22 cellular contexts compared by ENCODE assay signal in the genomic region with DNA sequence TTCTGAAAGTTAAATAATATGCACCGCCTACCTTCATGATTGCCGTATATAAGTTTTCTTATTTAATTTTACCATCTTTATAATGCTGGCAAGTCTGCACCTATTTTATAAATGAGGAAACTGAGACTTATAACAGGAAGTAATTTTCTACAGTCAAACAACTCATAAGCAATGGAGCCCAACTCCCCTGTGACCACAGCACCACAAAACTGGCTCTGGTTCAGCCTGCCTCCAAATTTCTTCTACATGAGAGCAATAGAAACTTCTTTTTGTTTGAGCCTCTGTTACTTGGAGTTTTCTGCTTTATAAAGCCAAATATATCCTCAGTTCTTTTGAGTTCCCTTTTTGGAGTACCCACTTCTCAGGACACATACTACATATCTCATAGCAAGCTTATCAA.
"Had no signal": no experiment of that assay in that cellular context is flagged by ENCODE, and none has a peak within 500 bp of the region (broad histone marks: within the 10 kb centered on the region; RNA-seq: fewer than 3 reads in every experiment).

No MANE protein-coding gene starts in this region.

- H3K4me1 ChIP-seq: heart left ventricle, pancreas, tibial artery, upper lobe of left lung, uterus had no signal

- H3K27me3 ChIP-seq: heart left ventricle, pancreas, tibial artery, upper lobe of left lung, uterus had no signal

- H3K36me3 Mint-ChIP-seq: stimulated activated effector memory CD8-positive, alpha-beta T cell treated with anti-CD3 and anti-CD28 coated beads, Interleukin-12 subunit alpha, Interleukin-12 subunit beta, amount 100 ng/mL, for 72 hours had no signal

- H3K4me1 Mint-ChIP-seq: naive thymus-derived CD8-positive, alpha-beta T cell; neural crest cell; stimulated activated effector memory CD8-positive, alpha-beta T cell treated with anti-CD3 and anti-CD28 coated beads, Interleukin-12 subunit alpha, Interleukin-12 subunit beta, amount 100 ng/mL, for 72 hours had no signal

- ATAC-seq: esophagus mucosa; heart left ventricle; left colon; left ventricle myocardium superior; naive thymus-derived CD8-positive, alpha-beta T cell; pancreas; right cardiac atrium; stimulated activated effector memory CD8-positive, alpha-beta T cell treated with anti-CD3 and anti-CD28 coated beads, Interleukin-12 subunit alpha, Interleukin-12 subunit beta, amount 100 ng/mL, for 72 hours; stimulated activated naive CD8-positive, alpha-beta T cell treated with anti-CD3 and anti-CD28 coated beads, Interleukin-15, Interleukin-2, amounts not matched to agents 100 U/mL and 50 U/mL, for 24 hours had no signal

- DNase-seq: effector memory CD4-positive, alpha-beta T cell; heart left ventricle; hippocampal formation; left colon; left ventricle myocardium superior; mesenchymal stem cell; midbrain; naive thymus-derived CD8-positive, alpha-beta T cell; pancreas; right cardiac atrium; small intestine; stimulated activated CD4-positive, alpha-beta T cell treated with anti-CD3 and anti-CD28 coated beads, Interleukin-12 subunit alpha, Interleukin-12 subunit beta, amount 100 ng/mL, for 4 hours; stimulated activated CD4-positive, alpha-beta T cell treated with anti-CD3 and anti-CD28 coated beads, Interleukin-2, amount 100 ng/mL, for 48 hours; stimulated activated naive CD8-positive, alpha-beta T cell treated with anti-CD3 and anti-CD28 coated beads, Interleukin-15, Interleukin-2, amounts not matched to agents 100 U/mL and 50 U/mL, for 24 hours; tibial artery; upper lobe of left lung; uterus had no signal

- H3K27ac Mint-ChIP-seq: naive thymus-derived CD8-positive, alpha-beta T cell; stimulated activated effector memory CD8-positive, alpha-beta T cell treated with anti-CD3 and anti-CD28 coated beads, Interleukin-12 subunit alpha, Interleukin-12 subunit beta, amount 100 ng/mL, for 72 hours had no signal

- H3K4me3 ChIP-seq: heart left ventricle, lung, pancreas, tibial artery, upper lobe of left lung, uterus had no signal

- H3K27ac ChIP-seq: heart left ventricle, pancreas, tibial artery, upper lobe of left lung, uterus had no signal

- H3K36me3 ChIP-seq: heart left ventricle, pancreas, tibial artery, upper lobe of left lung, uterus had no signal

- H3K9me3 ChIP-seq: pancreas, uterus had no signal

- H3K27me3 Mint-ChIP-seq: progenitor cell of endocrine pancreas had no signal

- H3K4me3 Mint-ChIP-seq: naive thymus-derived CD8-positive, alpha-beta T cell; neural crest cell; stimulated activated effector memory CD8-positive, alpha-beta T cell treated with anti-CD3 and anti-CD28 coated beads, Interleukin-12 subunit alpha, Interleukin-12 subunit beta, amount 100 ng/mL, for 72 hours had no signal
